In the genomic region with DNA sequence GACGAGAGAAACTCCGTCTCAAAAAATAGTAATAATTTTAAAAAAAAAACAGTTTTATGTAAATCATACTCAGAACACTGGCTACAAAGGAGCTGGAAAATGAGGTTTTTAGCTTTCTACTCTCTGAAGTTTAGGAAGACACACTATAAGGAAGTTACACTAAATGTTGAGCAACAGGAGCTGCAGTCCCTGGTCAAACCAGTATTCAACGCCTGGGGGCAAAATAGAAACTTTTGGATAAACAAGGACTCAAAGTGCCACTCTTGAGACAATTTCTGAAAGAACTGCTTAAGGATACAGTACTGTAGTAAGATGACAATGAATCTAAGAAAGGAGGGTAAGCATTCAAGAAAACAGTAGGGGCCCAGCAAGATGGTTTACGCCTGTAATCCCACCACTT, we compare ENCODE assay signal across 15 cellular contexts. TPM values are rescaled to one million over a fixed set of nuclear protein-coding genes. Genes with fewer than 3 reads are reported as not detected.
DNase-seq lines count a peak whose midpoint lies in the region; ATAC-seq and TF ChIP-seq lines count a peak whose summit lies in the region.
"Had no signal": no experiment of that assay in that cellular context is flagged by ENCODE, and none has a peak within 500 bp of the region (broad histone marks: within the 10 kb centered on the region; RNA-seq: fewer than 3 reads in every experiment).

No MANE protein-coding gene starts in this region.

- CTCF ChIA-PET in RWPE1 (lab: Yijun Ruan, JAX), result interaction anchor here (0.6 to 1.0 kb wide), 2 partner anchors 78 to 462 kb away, joined by 3 to 8 read pairs; no protein-coding TSS in a partner anchor

- H3K27me3 ChIP-seq in esophagus squamous epithelium, result no peaks in the 10 kb centered on the region
- H3K27me3 ChIP-seq in suprapubic skin, result no peaks in the 10 kb centered on the region
- no peaks in the 10 kb centered on the region for H3K27me3 ChIP-seq in H7 (ENCODE audit: control insufficient read depth, insufficient read depth, low read length)

- H3K4me1 ChIP-seq in esophagus squamous epithelium, result peaks cover 0 to 44% (median 3%) of the 10 kb centered on the region in 3 donors
- peaks cover 13% of the 10 kb centered on the region for H3K4me1 ChIP-seq in suprapubic skin
- H3K4me1 ChIP-seq: HAP-1 had no signal

- peaks cover 0 to 13% (median 5%) of the 10 kb centered on the region in 3 donors for H3K36me3 ChIP-seq in esophagus squamous epithelium
- H3K36me3 ChIP-seq in suprapubic skin, result peaks cover under 1% of the 10 kb centered on the region
- H3K36me3 ChIP-seq in H7 (replicated peaks; ENCODE audit: control insufficient read depth, insufficient read depth, low read length), result peaks cover 1% of the 10 kb centered on the region; the same call in 1 of the 2 replicates

- 28 to 56% methylated on average over 4 of the region's 4 CpGs for WGBS in esophagus squamous epithelium, 2 donors
- 63% methylated on average over 4 of the region's 4 CpGs for WGBS in suprapubic skin

- H3K9me3 Mint-ChIP-seq in activated T-cell treated with anti-CD3 and anti-CD28 coated beads, Interleukin-2, amount 50 U/mL, for 4 hours, result no peaks in the 10 kb centered on the region
- H3K9me3 Mint-ChIP-seq: activated T-helper 2 cell treated with anti-CD3 and anti-CD28 coated beads, Interferon-gamma antibody, Interleukin-2, Interleukin-4, amounts not matched to agents 10 μg/mL and 5 μg/mL and 100 μg/mL, durations not matched to agents 14 hours and 24 hours and 36 hours had no signal

- TF ChIP-seq POLR2A in esophagus squamous epithelium (IDR thresholded peaks at IDR 0.05) (no peak), suprapubic skin (IDR thresholded peaks at IDR 0.05) (no peak)

- DNase-seq in Kasumi-1 (lab: John Stamatoyannopoulos, UW), result peak; percentile 49 to 68
- DNase-seq in RWPE1 (ENCODE audit: low spot score), result peak; percentile 37
- no peak for DNase-seq in esophagus squamous epithelium (lab: John Stamatoyannopoulos, UW)
- DNase-seq in suprapubic skin (ENCODE audit: low spot score in 2 of 2), result no peak
- DNase-seq in activated T-cell treated with anti-CD3 and anti-CD28 coated beads, Interleukin-2, amount 50 U/mL, for 4 hours, result no peak
- no peak for DNase-seq in H7
- no peak for DNase-seq in DMS79 (lab: John Stamatoyannopoulos, UW)
- DNase-seq in NCI-H1048 (lab: John Stamatoyannopoulos, UW), result no peak
- DNase-seq: C1 segment of cervical spinal cord; head of caudate nucleus; mucosa of descending colon; NCI-H1436; stimulated activated CD4-positive, alpha-beta T cell treated with anti-CD3 and anti-CD28 coated beads, Interleukin-4, amount 100 ng/mL, for 24 hours had no signal

- POLR2A ChIA-PET in RWPE1 (lab: Yijun Ruan, JAX; ENCODE audit: low non-redundant PET), result interaction anchor here (0.5 kb wide), 1 partner anchor 8 kb away, joined by 13 read pairs; no protein-coding TSS in a partner anchor

- intact Hi-C loops in esophagus squamous epithelium (cut with DNase I), result no loop called here

- no peaks in the 10 kb centered on the region for H3K4me1 Mint-ChIP-seq in activated T-cell treated with anti-CD3 and anti-CD28 coated beads, Interleukin-2, amount 50 U/mL, for 4 hours (ENCODE audit: low read depth)

- H3K36me3 Mint-ChIP-seq in activated T-cell treated with anti-CD3 and anti-CD28 coated beads, Interleukin-2, amount 50 U/mL, for 4 hours (ENCODE audit: insufficient read depth), result peaks cover 10% of the 10 kb centered on the region

- no peaks in the 10 kb centered on the region for H3K27me3 Mint-ChIP-seq in activated T-cell treated with anti-CD3 and anti-CD28 coated beads, Interleukin-2, amount 50 U/mL, for 4 hours (ENCODE audit: low read depth)

- no peak overlapping the region for H3K4me3 ChIP-seq in esophagus squamous epithelium
- no peak overlapping the region for H3K4me3 ChIP-seq in suprapubic skin
- no peak overlapping the region for H3K4me3 ChIP-seq in H7 (ENCODE audit: insufficient read depth, low read depth, low read length)
- H3K4me3 ChIP-seq: HAP-1, mucosa of descending colon had no signal

- H3K4me3 Mint-ChIP-seq in activated T-cell treated with anti-CD3 and anti-CD28 coated beads, Interleukin-2, amount 50 U/mL, for 4 hours, result no peak overlapping the region

- TF ChIP-seq CTCF in RWPE1 (conservative IDR thresholded peaks at IDR 0.05; ENCODE audit: low read depth) (no peak), esophagus squamous epithelium (IDR thresholded peaks at IDR 0.05) (no peak), suprapubic skin (IDR thresholded peaks at IDR 0.05) (no peak)

- H3K27ac ChIP-seq in RWPE1 (no peak overlapping the region), esophagus squamous epithelium (peak overlapping the region in 3 of 4 donors; percentile 58 to 68 (median 67)), suprapubic skin (peak overlapping the region; percentile 44)

- H3K9me3 ChIP-seq in esophagus squamous epithelium, result no peaks in the 10 kb centered on the region
- H3K9me3 ChIP-seq in suprapubic skin, result no peaks in the 10 kb centered on the region
- H3K9me3 ChIP-seq: HAP-1, mucosa of descending colon had no signal

- TF ChIP-seq EP300 in suprapubic skin (IDR thresholded peaks at IDR 0.05), result no peak

- ATAC-seq in activated T-cell treated with anti-CD3 and anti-CD28 coated beads, Interleukin-2, amount 50 U/mL, for 4 hours, result no peak

RNA-seq across cellular contexts. Expression of a gene that starts 29.3 kb away (rescaled TPM):
- total RNA-seq in esophagus squamous epithelium (10 to 100 TPM; 14.2 to 21.0 (median 16.5) TPM), suprapubic skin (10 to 100 TPM; 10.6 to 36.6 (median 11.7) TPM)
- 10 to 100 TPM; 23.2 to 26.3 (median 26.2) TPM for total RNA-seq in activated T-cell treated with anti-CD3 and anti-CD28 coated beads, Interleukin-2, amount 50 U/mL, for 4 hours
- total RNA-seq in H7 (2014; rRNA removed; shearing (Covaris generic)), result 33.0 and 38.5 TPM in 2 replicates

RNA-seq across cellular contexts. Expression of a gene that starts 37.0 kb away (rescaled TPM):
- 1 to 10 TPM in 1 of 4 donors, under 1 TPM in 2, not detected in 1; 0.76 to 1.1 (median 0.95) TPM for total RNA-seq in esophagus squamous epithelium
- 1 to 10 TPM in 1 of 4 donors, under 1 TPM in 2, not detected in 1; 0.64 to 2.3 (median 0.72) TPM for total RNA-seq in suprapubic skin
- total RNA-seq in activated T-cell treated with anti-CD3 and anti-CD28 coated beads, Interleukin-2, amount 50 U/mL, for 4 hours, result 1 to 10 TPM in 1 of 3 donors, under 1 TPM in 2; 0.51 to 1.2 (median 0.53) TPM
- total RNA-seq in H7 (2014; rRNA removed; shearing (Covaris generic)), result 2.9 and 5.3 TPM in 2 replicates

RNA-seq across cellular contexts. Expression of a gene that starts 37.1 kb away (rescaled TPM):
- total RNA-seq in esophagus squamous epithelium, result 10 to 100 TPM; 27.7 to 51.8 (median 39.5) TPM
- 10 to 100 TPM; 25.4 to 52.4 (median 43.4) TPM for total RNA-seq in suprapubic skin
- total RNA-seq in activated T-cell treated with anti-CD3 and anti-CD28 coated beads, Interleukin-2, amount 50 U/mL, for 4 hours, result 10 to 100 TPM; 32.2 to 37.5 (median 34.4) TPM
- total RNA-seq in H7 (2014; rRNA removed; shearing (Covaris generic)), result 27.5 and 34.6 TPM in 2 replicates

Comparison
In these comparisons a context has a peak if more than half of its experiments do, and no peak if none do; other contexts are left out.
1. DNase-seq: peak in Kasumi-1 (2 of 2) and RWPE1 (single experiment); none in esophagus squamous epithelium (single experiment), suprapubic skin (0 of 2), activated T-cell treated with anti-CD3 and anti-CD28 coated beads, Interleukin-2, amount 50 U/mL, for 4 hours (single experiment), H7 (single experiment), DMS79 (single experiment) and NCI-H1048 (single experiment).